8 cellular contexts compared by ENCODE assay signal in the genomic region with DNA sequence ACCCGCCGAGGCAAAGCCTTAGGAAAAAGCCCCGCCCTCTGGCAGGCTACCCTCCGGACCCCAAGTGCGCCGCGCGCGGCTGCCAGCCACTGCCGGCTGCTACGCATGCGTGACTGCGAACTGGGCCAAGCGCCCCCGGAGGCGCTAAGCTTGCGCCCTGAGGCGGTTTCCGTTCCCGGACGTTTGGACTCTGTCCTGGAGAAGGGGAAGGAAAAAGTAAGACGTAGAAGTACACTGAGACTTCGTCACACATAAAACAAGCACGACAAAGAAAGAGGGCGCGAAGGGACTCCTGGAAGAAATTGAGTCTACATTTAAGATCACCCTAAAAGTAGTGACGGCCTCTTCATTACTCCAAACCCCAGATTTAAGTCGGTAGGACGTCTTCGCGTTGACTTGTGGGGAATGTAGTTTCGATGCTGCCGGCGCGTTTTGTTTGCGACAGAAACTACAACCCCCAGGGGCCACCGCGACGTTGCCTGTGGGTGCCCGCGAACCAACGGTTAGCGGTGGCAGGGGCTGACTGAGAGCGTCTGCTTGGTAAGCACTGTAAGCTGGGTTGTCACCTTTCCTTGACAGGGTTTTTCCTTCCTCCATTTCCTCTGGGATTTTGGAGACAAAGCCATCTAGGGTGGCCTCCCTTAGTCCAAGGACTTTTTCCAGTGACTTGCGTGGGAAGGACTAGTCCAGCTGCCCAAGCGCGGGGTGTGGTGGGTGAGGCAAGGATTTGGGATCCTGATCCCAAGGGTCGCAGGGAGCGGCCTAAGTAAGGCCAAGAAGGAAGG. TPM values are rescaled to one million over a fixed set of nuclear protein-coding genes. Genes with fewer than 3 reads are reported as not detected.
DNase-seq lines count a peak whose midpoint lies in the region; ATAC-seq, FAIRE-seq and TF ChIP-seq lines count a peak whose summit lies in the region.

A gene (plus strand): TSS at position 472 of the 785 bp plus-strand sequence. CDS start 49,715 bp downstream, outside the sequence.

- H2BK5ac ChIP-seq in trophoblast cell (ENCODE audit: low read depth, low read length, poor library complexity), result peak within 1 kb of the TSS; percentile 79

- H2AFZ ChIP-seq in trophoblast cell (ENCODE audit: insufficient read depth, low read length, poor library complexity), result peak within 1 kb of the TSS; percentile 97

- peak; percentile 56 for DNase-seq in GM12891 (ENCODE audit: insufficient read length, low spot score)
- DNase-seq in NCI-H1436 (lab: John Stamatoyannopoulos, UW), result peak; percentile 97
- DNase-seq in T-helper 1 cell, result peak; percentile 83 to 97 (median 89)
- DNase-seq in adrenal gland, result peak; percentile 95 to 98 (median 97)
- peak; percentile 97 for DNase-seq in cardiac septum (ENCODE audit: low spot score)
- peak; percentile 99 to 100 for DNase-seq in trophoblast cell
- peak; percentile 98 for DNase-seq in transverse colon

- peak within 1 kb of the TSS; percentile 45 for H4K12ac ChIP-seq in trophoblast cell (ENCODE audit: low read depth, low read length)

- ATAC-seq in HG02798 (IDR thresholded peaks at IDR 0.05; ENCODE audit: poor library complexity, unreplicated experiment), result peak; percentile 78

- H3K4ac ChIP-seq in trophoblast cell (ENCODE audit: low read depth, low read length), result peak within 1 kb of the TSS; percentile 30

- TF ChIP-seq CTCF in adrenal gland (IDR thresholded peaks at IDR 0.05) (no peak), transverse colon (IDR thresholded peaks at IDR 0.05) (peak in 2 of 5 experiments; percentile 11 to 27)

- intact Hi-C loops in adrenal gland (cut with DNase I) (no loop called here), cardiac septum (cut with DNase I) (loop anchor here (1.0 kb wide), 1 partner anchor 287 kb away; a partner anchor contains a TSS), transverse colon (cut with DNase I; ENCODE audit: low total_unique reads) (no loop called here)

- no peaks in the 10 kb centered on the region for H3K27me3 ChIP-seq in adrenal gland
- H3K27me3 ChIP-seq in trophoblast cell (ENCODE audit: insufficient read depth, low read length), result no peaks in the 10 kb centered on the region
- H3K27me3 ChIP-seq in transverse colon, result no peaks in the 10 kb centered on the region

- no peak within 1 kb of the TSS for H3K23ac ChIP-seq in trophoblast cell (ENCODE audit: low read length)

- H3K79me2 ChIP-seq in trophoblast cell (ENCODE audit: control insufficient read depth, insufficient read depth, low read length, poor library complexity), result peaks cover 4% of the 10 kb centered on the region

- H4K91ac ChIP-seq in trophoblast cell (ENCODE audit: low read depth, low read length), result peak within 1 kb of the TSS; percentile 88

- H3K36me3 ChIP-seq in adrenal gland (replicated peaks in 1 of 2) (no peaks in the 10 kb centered on the region), trophoblast cell (ENCODE audit: control insufficient read depth in 1 of 2, insufficient read depth in 2 of 2, low read length in 2 of 2) (no peaks in the 10 kb centered on the region), transverse colon (no peaks in the 10 kb centered on the region)

- H3K79me1 ChIP-seq in trophoblast cell (ENCODE audit: low read length), result peaks cover 8% of the 10 kb centered on the region

- WGBS in adrenal gland, 4 donors, result 0 to 1% (median 0%) methylated on average over 28 to 49 of the region's 49 CpGs
- no CpG with 5 or more reads among the region's 49 CpGs for WGBS in trophoblast cell (ENCODE audit: extremely low coverage, insufficient coverage, insufficient read length)
- WGBS in transverse colon (ENCODE audit: low coverage in 1 of 2), 2 donors, result 0% methylated on average over 10 to 46 of the region's 49 CpGs

- peak within 1 kb of the TSS; percentile 80 for H3K14ac ChIP-seq in trophoblast cell (ENCODE audit: low read length)

- H2AK5ac ChIP-seq in trophoblast cell (ENCODE audit: low read length), result no peak within 1 kb of the TSS

- H3K27ac ChIP-seq in adrenal gland (peak within 1 kb of the TSS; percentile 88 to 98 (median 93)), trophoblast cell (ENCODE audit: low read depth, low read length) (peak within 1 kb of the TSS; percentile 97), transverse colon (peak within 1 kb of the TSS; percentile 95 to 100 (median 99))

- H3K4me3 ChIP-seq in adrenal gland (peak within 1 kb of the TSS; percentile 4 to 69 (median 42)), trophoblast cell (ENCODE audit: low read depth, low read length) (peak within 1 kb of the TSS; percentile 83), transverse colon (peak within 1 kb of the TSS; percentile 49 to 80 (median 67))

- no peak within 1 kb of the TSS for H2BK12ac ChIP-seq in trophoblast cell (ENCODE audit: low read length)

- H3K18ac ChIP-seq in trophoblast cell (ENCODE audit: low read length), result peak within 1 kb of the TSS; percentile 68

- peak within 1 kb of the TSS; percentile 78 for H2BK120ac ChIP-seq in trophoblast cell (ENCODE audit: insufficient read depth, low read length, poor library complexity)

- H3K4me1 ChIP-seq in adrenal gland (replicated peaks in 1 of 2), result peaks cover 12 to 35% of the 10 kb centered on the region in 2 donors
- H3K4me1 ChIP-seq in trophoblast cell (ENCODE audit: control insufficient read depth in 1 of 2, insufficient read depth in 2 of 2, low read length in 2 of 2), result peaks cover 0 to 2% of the 10 kb centered on the region in 2 experiments
- H3K4me1 ChIP-seq in transverse colon, result peaks cover 7 to 57% (median 34%) of the 10 kb centered on the region in 4 donors

- H3K9ac ChIP-seq in trophoblast cell (ENCODE audit: low read length), result peak within 1 kb of the TSS; percentile 88

- peak; percentile 94 for FAIRE-seq in GM12891 (lab: Jason Lieb, UNC)

- H3K9me3 ChIP-seq in adrenal gland (replicated peaks in 1 of 3), result no peaks in the 10 kb centered on the region
- no peaks in the 10 kb centered on the region for H3K9me3 ChIP-seq in trophoblast cell (ENCODE audit: insufficient read depth, low read depth, low read length)
- no peaks in the 10 kb centered on the region for H3K9me3 ChIP-seq in transverse colon

- in situ Hi-C loops in transverse colon (cut with MboI; ENCODE audit: low pct_ligation_motif_present in 1 of 4, low pct_unique_long_range_greater_than_20kb in 1 of 4, low sequenced_read_pairs in 3 of 4), result loop anchor here in 2 of 4 donors (10.0 to 25.0 kb wide), 2 partner anchors 290 to 1133 kb away; a partner anchor contains a TSS

- no peak for TF ChIP-seq EP300 in transverse colon (IDR thresholded peaks at IDR 0.05; ENCODE audit: low read depth)

- H3K4me2 ChIP-seq in trophoblast cell (ENCODE audit: low read length), result peak within 1 kb of the TSS; percentile 82

- H4K8ac ChIP-seq in trophoblast cell (ENCODE audit: low read depth, low read length), result peak within 1 kb of the TSS; percentile 86

- peak; percentile 39; the same call in 1 of the 2 replicates for TF ChIP-seq POLR2A in GM12891 (IDR thresholded peaks at IDR 0.05; ENCODE audit: low read depth, low read length)
- peak in 1 of 2 donors; percentile 55 for TF ChIP-seq POLR2A in adrenal gland (IDR thresholded peaks at IDR 0.05)
- peak; percentile 12 for TF ChIP-seq POLR2A in transverse colon (IDR thresholded peaks at IDR 0.05)

TF ChIP-seq in GM12891, 5 proteins besides CTCF, POLR2A, EP300 and RAD21:
- TF ChIP-seq POLR2AphosphoS5 (IDR thresholded peaks at IDR 0.05; ENCODE audit: low read depth, low read length) (peak; percentile 41; the same call in 1 of the 2 replicates), TAF1 (IDR thresholded peaks at IDR 0.05; ENCODE audit: low read depth, low read length) (no peak), PAX5 (IDR thresholded peaks at IDR 0.05; ENCODE audit: insufficient read depth, low read length, severe bottlenecking) (peak; percentile 80), SPI1 (IDR thresholded peaks at IDR 0.05; ENCODE audit: low read depth, low read length) (no peak)

RNA-seq across cellular contexts. Expression of the gene that starts here (rescaled TPM):
- polyA plus RNA-seq in GM12891 (2012; ENCODE audit: low read depth, missing spikeins), result 7.8 TPM
- total RNA-seq in adrenal gland (10 to 100 TPM in 6 of 8 donors, 1 to 10 TPM in 2; 9.1 to 28.0 (median 13.5) TPM), cardiac septum (7.9 TPM), transverse colon (10 to 100 TPM in 2 of 4 donors, 1 to 10 TPM in 2; 1.9 to 29.5 (median 9.5) TPM)
- 10 to 100 TPM in 2 of 3 donors, 1 to 10 TPM in 1; 8.6 to 18.7 (median 18.3) TPM for polyA plus RNA-seq in adrenal gland
- 18.2 and 18.9 TPM in 2 replicates for polyA plus RNA-seq in trophoblast cell (2013)

Comparison
In these comparisons a context has a peak if more than half of its experiments do, and no peak if none do; other contexts are left out.
1. Peak in every context shown above with its lines: DNase-seq, ATAC-seq, H3K4me3 ChIP-seq and H3K27ac ChIP-seq.